ENCODE assay signal across 18 cellular contexts in the genomic region with DNA sequence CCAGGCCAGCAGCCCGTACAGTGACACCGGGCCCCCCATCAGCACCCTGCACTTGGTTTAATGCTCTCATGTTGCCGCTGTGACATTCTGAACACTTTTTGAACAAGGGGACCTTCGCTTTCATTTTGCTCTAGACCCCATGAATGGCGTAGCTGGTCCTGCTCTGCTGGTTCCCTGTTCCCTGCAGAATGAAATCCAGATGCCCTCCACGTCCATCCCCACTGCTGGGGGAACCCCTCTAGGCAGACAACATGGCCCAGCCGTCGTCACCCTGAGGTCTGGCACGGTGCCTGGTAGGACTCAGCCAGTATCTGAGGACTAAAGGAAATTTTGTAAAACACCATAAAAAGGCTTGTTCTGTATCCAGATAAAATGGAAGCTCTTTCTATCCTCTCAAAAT.
"Had no signal": no experiment of that assay in that cellular context is flagged by ENCODE, and none has a peak within 500 bp of the region (broad histone marks: within the 10 kb centered on the region; RNA-seq: fewer than 3 reads in every experiment).

No MANE protein-coding gene starts in this region.

- ATAC-seq: activated CD8-positive, alpha-beta memory T cell treated with anti-CD3 and anti-CD28 coated beads, Interleukin-2, amount 10 ng/mL, durations not matched to agents 7 days and 5 days; activated T-helper 17 cell treated with anti-CD3 and anti-CD28 coated beads, Interleukin-2, amount 50 U/mL, for 72 hours; foreskin keratinocyte; naive thymus-derived CD8-positive, alpha-beta T cell; stimulated activated naive CD8-positive, alpha-beta T cell treated with anti-CD3 and anti-CD28 coated beads, Interleukin-15, amount 100 ng/mL, for 72 hours had no signal

- DNase-seq: activated B cell treated with CpG ODN at 0.5 μM for 24 hours; activated CD4-positive, alpha-beta memory T cell treated with anti-CD3 and anti-CD28 coated beads, Interleukin-2, amount 10 ng/mL, durations not matched to agents 7 days and 5 days; activated CD4-positive, alpha-beta T cell treated with anti-CD3 and anti-CD28 coated beads for 4 hours; activated CD8-positive, alpha-beta memory T cell treated with anti-CD3 and anti-CD28 coated beads, Interleukin-2, amount 10 ng/mL, durations not matched to agents 7 days and 5 days; activated naive CD4-positive, alpha-beta T cell treated with Interleukin-2 at 50 U/mL for 16 hours; activated naive CD8-positive, alpha-beta T cell treated with anti-CD3 and anti-CD28 coated beads, Interleukin-2, amount 10 ng/mL, durations not matched to agents 7 days and 5 days; dermis blood vessel endothelial cell; foreskin keratinocyte; mesendoderm; naive thymus-derived CD8-positive, alpha-beta T cell; stimulated activated CD4-positive, alpha-beta T cell treated with anti-CD3 and anti-CD28 coated beads, Interleukin-2, amount 100 ng/mL, for 48 hours; stimulated activated naive CD8-positive, alpha-beta T cell treated with anti-CD3 and anti-CD28 coated beads, Interleukin-15, amount 100 ng/mL, for 72 hours; transverse colon; uterus had no signal

- H3K27me3 ChIP-seq: breast epithelium, foreskin keratinocyte, hepatocyte, suprapubic skin, transverse colon, uterus had no signal

- H3K36me3 ChIP-seq: breast epithelium, suprapubic skin, transverse colon, uterus had no signal

- H3K27ac ChIP-seq: breast epithelium, foreskin keratinocyte, hepatocyte, suprapubic skin, transverse colon, uterus had no signal

- H3K4me3 ChIP-seq: breast epithelium, hepatocyte, suprapubic skin, transverse colon, uterus had no signal

- H3K9me3 ChIP-seq: breast epithelium, suprapubic skin, transverse colon, uterus had no signal

- H3K4me1 ChIP-seq: breast epithelium, foreskin keratinocyte, suprapubic skin, transverse colon, uterus had no signal
